ENCODE assay signal across 8 cellular contexts in the genomic region with DNA sequence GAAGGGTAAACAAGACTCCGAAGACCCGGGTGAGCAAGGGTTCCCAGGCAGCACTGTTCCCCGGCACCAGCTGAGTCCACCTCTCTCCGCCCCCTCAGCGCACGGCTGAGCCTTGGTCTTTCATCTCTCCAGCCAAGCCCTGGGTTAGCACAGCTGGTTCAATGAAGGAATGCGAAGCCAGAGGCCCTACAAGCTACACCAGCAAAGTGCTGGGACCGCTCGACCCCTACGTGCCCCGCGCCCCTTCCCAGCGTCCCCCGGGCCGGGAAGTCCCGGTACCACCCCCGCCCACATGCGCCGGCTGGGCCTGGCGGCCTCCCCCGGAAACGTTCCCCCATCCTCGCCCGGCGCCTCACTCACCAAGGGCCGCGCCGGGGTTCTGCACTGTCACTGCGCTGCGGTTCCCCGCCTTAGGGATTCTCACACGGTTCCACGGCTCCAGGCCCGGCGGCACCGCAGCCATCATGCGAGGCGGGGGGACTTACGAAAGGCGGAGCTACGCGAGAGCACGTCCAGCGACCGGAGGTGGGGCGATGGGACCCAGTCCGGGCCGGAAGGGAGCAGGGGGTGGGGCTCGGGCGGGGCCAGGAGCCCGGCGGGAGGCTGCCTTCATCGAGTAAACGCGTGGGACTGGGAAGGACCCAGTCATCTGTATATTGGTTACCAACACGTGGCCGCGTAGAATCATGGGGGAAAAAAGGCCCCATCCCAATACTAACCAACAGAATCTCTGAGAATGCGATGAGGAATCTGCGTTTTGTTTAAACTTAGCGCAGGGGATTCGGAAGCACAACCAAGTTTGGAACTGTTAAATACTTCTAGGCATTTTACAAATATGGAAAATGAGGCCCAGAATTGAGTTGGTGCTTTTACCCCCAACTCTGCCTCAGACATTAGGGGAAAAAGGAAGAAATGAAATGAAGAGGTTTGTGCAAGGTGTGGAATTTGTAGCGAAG.
A peak's percentile ranks its signal among the peaks of the same experiment; 100 is the strongest.
DNase-seq lines count a peak whose midpoint lies in the region; ATAC-seq and TF ChIP-seq lines count a peak whose summit lies in the region.

No MANE protein-coding gene starts in this region.

- DNase-seq in COLO668 (lab: John Stamatoyannopoulos, UW; ENCODE audit: unreplicated experiment) (peak; percentile 88), GM20000 (ENCODE audit: low spot score) (peak; percentile 92), HS-5 (ENCODE audit: low read depth) (peak; percentile 61), NK-92 (lab: John Stamatoyannopoulos, UW; ENCODE audit: unreplicated experiment) (peak; percentile 29), medulla oblongata (ENCODE audit: extremely low spot score) (peak; percentile 92)
- DNase-seq in activated CD8-positive, alpha-beta memory T cell treated with anti-CD3 and anti-CD28 coated beads for 4 hours (ENCODE audit: low read depth in 2 of 2) = peak; percentile 77 to 79
- DNase-seq in effector memory CD8-positive, alpha-beta T cell = peak; percentile 81 to 84 (median 82)
- peak; percentile 72 to 89 (median 87) for DNase-seq in stimulated activated CD4-positive, alpha-beta T cell treated with anti-CD3 and anti-CD28 coated beads, TNF-alpha, amount 100 ng/mL, for 48 hours (ENCODE audit: low read depth in 3 of 3)

- TF ChIP-seq CTCF in GM20000 (IDR thresholded peaks at IDR 0.05; ENCODE audit: extremely low read depth, missing control alignments) = no peak

- no peaks in the 10 kb centered on the region for H3K9me3 Mint-ChIP-seq in effector memory CD8-positive, alpha-beta T cell

- peaks cover 28 to 35% of the 10 kb centered on the region in 2 donors for H3K4me1 Mint-ChIP-seq in effector memory CD8-positive, alpha-beta T cell (ENCODE audit: low read depth in 2 of 2)

- peaks cover 26% of the 10 kb centered on the region for H3K36me3 Mint-ChIP-seq in effector memory CD8-positive, alpha-beta T cell (ENCODE audit: insufficient read depth)

- ATAC-seq in effector memory CD8-positive, alpha-beta T cell (replicated peaks) = peak; percentile 90

- peak overlapping the region; percentile 83 to 88 for H3K4me3 Mint-ChIP-seq in effector memory CD8-positive, alpha-beta T cell

- H3K27me3 Mint-ChIP-seq in effector memory CD8-positive, alpha-beta T cell = no peaks in the 10 kb centered on the region

- peak overlapping the region; percentile 96 to 97 for H3K27ac Mint-ChIP-seq in effector memory CD8-positive, alpha-beta T cell

Comparison
In these comparisons a context has a peak if more than half of its experiments do, and no peak if none do; other contexts are left out.
1. Peak in every context shown above with its lines: DNase-seq and ATAC-seq.
2. DNase-seq: peak in every context shown above with its lines; median percentile 92 in GM20000; 92 in medulla oblongata; 88 in COLO668; 87 in stimulated activated CD4-positive, alpha-beta T cell treated with anti-CD3 and anti-CD28 coated beads, TNF-alpha, amount 100 ng/mL, for 48 hours; 82 in effector memory CD8-positive, alpha-beta T cell; 78 in activated CD8-positive, alpha-beta memory T cell treated with anti-CD3 and anti-CD28 coated beads for 4 hours; 61 in HS-5; 29 in NK-92.